ENCODE assay signal across 1 cellular context in the genomic region with DNA sequence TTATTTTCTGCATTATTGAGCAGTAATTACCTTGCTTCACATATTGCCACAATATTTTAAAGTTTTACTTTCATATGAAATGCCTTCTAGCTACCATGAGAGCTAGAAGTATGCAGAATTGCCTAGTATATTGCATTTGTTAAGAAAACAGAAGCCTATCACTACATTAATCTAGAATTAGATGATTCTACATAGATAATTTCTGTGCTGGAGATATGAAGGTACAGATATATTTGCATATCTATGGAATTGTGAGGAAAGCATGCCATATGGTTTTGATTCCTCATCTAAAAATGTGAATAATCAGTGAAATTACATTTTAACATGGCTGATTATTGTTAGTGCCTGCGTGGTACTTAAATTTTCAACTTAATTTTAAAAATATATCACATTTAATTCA.
TF ChIP-seq lines count a peak whose summit lies in the region.

No MANE protein-coding gene starts in this region.

TF ChIP-seq in SK-N-SH, 30 proteins besides CTCF, POLR2A, EP300 and RAD21 (continued from another document):
- TF ChIP-seq, protein P1, sequence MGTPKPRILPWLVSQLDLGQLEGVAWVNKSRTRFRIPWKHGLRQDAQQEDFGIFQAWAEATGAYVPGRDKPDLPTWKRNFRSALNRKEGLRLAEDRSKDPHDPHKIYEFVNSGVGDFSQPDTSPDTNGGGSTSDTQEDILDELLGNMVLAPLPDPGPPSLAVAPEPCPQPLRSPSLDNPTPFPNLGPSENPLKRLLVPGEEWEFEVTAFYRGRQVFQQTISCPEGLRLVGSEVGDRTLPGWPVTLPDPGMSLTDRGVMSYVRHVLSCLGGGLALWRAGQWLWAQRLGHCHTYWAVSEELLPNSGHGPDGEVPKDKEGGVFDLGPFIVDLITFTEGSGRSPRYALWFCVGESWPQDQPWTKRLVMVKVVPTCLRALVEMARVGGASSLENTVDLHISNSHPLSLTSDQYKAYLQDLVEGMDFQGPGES (IDR thresholded peaks at IDR 0.05; ENCODE audit: low read depth, low read length) = no peak
- no peak for TF ChIP-seq CHD2 (IDR thresholded peaks at IDR 0.05; ENCODE audit: low read length, partially characterized antibody)
- TF ChIP-seq TAF1 (IDR thresholded peaks at IDR 0.05; ENCODE audit: borderline replicate concordance, low read depth, low read length) = no peak
- no peak for TF ChIP-seq RXRA (IDR thresholded peaks at IDR 0.05; ENCODE audit: borderline replicate concordance, low read depth)
- peak; percentile 66 for TF ChIP-seq GATA2 (CRISPR knock-in tag; IDR thresholded peaks at IDR 0.05)
- no peak for TF ChIP-seq ZBTB33 (IDR thresholded peaks at IDR 0.05; ENCODE audit: borderline replicate concordance, low read depth)
- TF ChIP-seq USF1 (IDR thresholded peaks at IDR 0.05; ENCODE audit: borderline replicate concordance, low read depth) = no peak
- no peak for TF ChIP-seq REST (IDR thresholded peaks at IDR 0.05; ENCODE audit: low read depth, low read length)
- TF ChIP-seq EZH2phosphoT487 (IDR thresholded peaks at IDR 0.05; ENCODE audit: borderline replicate concordance, low read depth) = no peak
- no peak for TF ChIP-seq USF2 (IDR thresholded peaks at IDR 0.05; ENCODE audit: borderline replicate concordance, low read depth, low read length)
